In genomic region chr22:35830305-35830704, GRCh38 we compare ENCODE assay signal across 1 cellular context.
TF ChIP-seq lines count a peak whose summit lies in the region.

No MANE protein-coding gene starts in this region.

TF ChIP-seq in GM23338, 12 proteins besides CTCF, POLR2A, EP300 and RAD21 (continued from another document):
- TF ChIP-seq ZNF462 (CRISPR knock-in tag; IDR thresholded peaks at IDR 0.05) (no peak), EZH2phosphoT487 (IDR thresholded peaks at IDR 0.05; ENCODE audit: unreplicated experiment) (no peak), ZNF114 (CRISPR knock-in tag; IDR thresholded peaks at IDR 0.05) (no peak), ZNF331 (CRISPR knock-in tag; IDR thresholded peaks at IDR 0.05; ENCODE audit: low read depth) (no peak), JUNB (IDR thresholded peaks at IDR 0.05; ENCODE audit: unreplicated experiment) (no peak)
